ENCODE assay signal across 1 cellular context in the genomic region with DNA sequence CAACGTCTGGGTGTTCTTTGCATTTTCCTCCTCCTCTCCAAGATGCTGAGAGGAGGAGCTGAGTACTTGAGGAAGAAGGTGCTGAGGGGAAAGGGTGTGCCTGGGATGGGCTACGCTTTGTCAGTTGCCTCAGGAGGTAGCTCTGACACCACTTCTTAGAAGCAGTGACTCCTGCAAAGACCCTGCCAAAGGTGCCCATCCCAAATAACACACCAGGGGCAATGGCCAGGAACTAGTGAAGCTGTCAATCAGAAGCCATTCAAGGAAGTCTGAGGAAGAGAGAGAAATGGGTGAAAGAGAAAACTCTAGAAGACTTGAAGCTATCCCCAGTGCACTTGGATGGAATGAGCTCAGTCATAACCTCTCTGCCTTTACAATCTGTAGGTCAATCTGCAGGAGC.
TF ChIP-seq lines count a peak whose summit lies in the region.

No MANE protein-coding gene starts in this region.

TF ChIP-seq in GM12878, 131 proteins besides CTCF, POLR2A, EP300 and RAD21 (continued from another document):
- TF ChIP-seq, protein P1, sequence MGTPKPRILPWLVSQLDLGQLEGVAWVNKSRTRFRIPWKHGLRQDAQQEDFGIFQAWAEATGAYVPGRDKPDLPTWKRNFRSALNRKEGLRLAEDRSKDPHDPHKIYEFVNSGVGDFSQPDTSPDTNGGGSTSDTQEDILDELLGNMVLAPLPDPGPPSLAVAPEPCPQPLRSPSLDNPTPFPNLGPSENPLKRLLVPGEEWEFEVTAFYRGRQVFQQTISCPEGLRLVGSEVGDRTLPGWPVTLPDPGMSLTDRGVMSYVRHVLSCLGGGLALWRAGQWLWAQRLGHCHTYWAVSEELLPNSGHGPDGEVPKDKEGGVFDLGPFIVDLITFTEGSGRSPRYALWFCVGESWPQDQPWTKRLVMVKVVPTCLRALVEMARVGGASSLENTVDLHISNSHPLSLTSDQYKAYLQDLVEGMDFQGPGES (IDR thresholded peaks at IDR 0.05), result 0 out of 2 replicates have a peak, but pooled peaks have one; percentile 10
